In genomic region chr10:114631678-114632417, GRCh38 we compare ENCODE assay signal across 8 cellular contexts. TPM values are rescaled to one million over a fixed set of nuclear protein-coding genes. Genes with fewer than 3 reads are reported as not detected.
DNase-seq lines count a peak whose midpoint lies in the region; ATAC-seq and TF ChIP-seq lines count a peak whose summit lies in the region.

No MANE protein-coding gene starts in this region.

- no peak for TF ChIP-seq CTCF in gastroesophageal sphincter (IDR thresholded peaks at IDR 0.05)

- H2AFZ ChIP-seq in neuronal stem cell (ENCODE audit: low read length), result peak overlapping the region; percentile 89

- no peaks in the 10 kb centered on the region for H3K36me3 ChIP-seq in gastroesophageal sphincter
- no peaks in the 10 kb centered on the region for H3K36me3 ChIP-seq in neuronal stem cell (replicated peaks in 1 of 2; ENCODE audit: control insufficient read depth in 2 of 2, insufficient read depth in 2 of 2, low read length in 2 of 2)

- no peak overlapping the region for H2BK12ac ChIP-seq in neuronal stem cell (ENCODE audit: low read length)

- H3K9ac ChIP-seq in neuronal stem cell (ENCODE audit: low read depth, low read length, poor library complexity), result peak overlapping the region; percentile 18

- no peak overlapping the region for H2AK5ac ChIP-seq in neuronal stem cell (ENCODE audit: low read depth, low read length)

- H3K14ac ChIP-seq in neuronal stem cell (ENCODE audit: low read length), result no peak overlapping the region

- TF ChIP-seq POLR2A in gastroesophageal sphincter (IDR thresholded peaks at IDR 0.05), result peak; percentile 9 to 29

- H4K8ac ChIP-seq in neuronal stem cell (ENCODE audit: low read depth, low read length), result no peak overlapping the region

- H4K91ac ChIP-seq in neuronal stem cell (ENCODE audit: low read depth, low read length, poor library complexity), result no peak overlapping the region

- H3K27ac Mint-ChIP-seq in activated T-cell treated with anti-CD3 and anti-CD28 coated beads, Interleukin-2, amount 50 U/mL, for 72 hours, result no peak overlapping the region

- H2BK5ac ChIP-seq in neuronal stem cell (ENCODE audit: low read length), result no peak overlapping the region

- ATAC-seq in GM21529 (IDR thresholded peaks at IDR 0.05; ENCODE audit: unreplicated experiment) (peak; percentile 63), gastroesophageal sphincter (peak; percentile 42)
- peak; percentile 87 to 91 for ATAC-seq in activated T-cell treated with anti-CD3 and anti-CD28 coated beads, Interleukin-2, amount 50 U/mL, for 72 hours (replicated peaks in 1 of 2)

- no peak overlapping the region for H3K23ac ChIP-seq in neuronal stem cell (ENCODE audit: low read depth, low read length, poor library complexity)

- H3K4me1 Mint-ChIP-seq in activated T-cell treated with anti-CD3 and anti-CD28 coated beads, Interleukin-2, amount 50 U/mL, for 72 hours (ENCODE audit: low read depth), result peaks cover 24% of the 10 kb centered on the region

- no peaks in the 10 kb centered on the region for H3K36me3 Mint-ChIP-seq in activated T-cell treated with anti-CD3 and anti-CD28 coated beads, Interleukin-2, amount 50 U/mL, for 72 hours (ENCODE audit: insufficient read depth in 2 of 2)

- H2BK120ac ChIP-seq in neuronal stem cell (ENCODE audit: low read depth, low read length), result no peak overlapping the region

- 0 to 2% methylated on average over 8 to 38 of the region's 53 CpGs for whole genome bisulfite sequencing in gastroesophageal sphincter (ENCODE audit: low coverage in 1 of 2), 2 donors
- no CpG with 5 or more reads among the region's 53 CpGs for WGBS in neuronal stem cell (ENCODE audit: extremely low coverage in 2 of 2, insufficient read length in 2 of 2, insufficient replicate concordance in 1 of 2), 2 donors

- H2BK15ac ChIP-seq in neuronal stem cell (ENCODE audit: low read length), result no peak overlapping the region

- peak overlapping the region; percentile 78 for H3K4me2 ChIP-seq in neuronal stem cell (ENCODE audit: insufficient read depth, low read length, poor library complexity, severe bottlenecking)

- H3K18ac ChIP-seq in neuronal stem cell (ENCODE audit: low read length), result peak overlapping the region; percentile 66

- H3K27me3 Mint-ChIP-seq in activated T-cell treated with anti-CD3 and anti-CD28 coated beads, Interleukin-2, amount 50 U/mL, for 72 hours (ENCODE audit: low read depth), result peaks cover 49% of the 10 kb centered on the region

- DNase-seq in GM03348 (ENCODE audit: low spot score), result peak; percentile 72
- peak; percentile 43 for DNase-seq in LoVo (ENCODE audit: low spot score)
- DNase-seq in activated T-cell treated with anti-CD3 and anti-CD28 coated beads, Interleukin-2, amount 50 U/mL, for 72 hours, result peak; percentile 52 to 57
- peak; percentile 53 for DNase-seq in neuronal stem cell (ENCODE audit: low spot score)
- DNase-seq in COLO829 (ENCODE audit: low spot score), result no peak
- DNase-seq in central memory CD4-positive, alpha-beta T cell, result no peak

- H3K4ac ChIP-seq in neuronal stem cell (ENCODE audit: low read length), result no peak overlapping the region

- H3K4me1 ChIP-seq in gastroesophageal sphincter (peaks cover 7 to 60% (median 21%) of the 10 kb centered on the region in 3 donors), neuronal stem cell (ENCODE audit: control insufficient read depth in 2 of 2, insufficient read depth in 1 of 2, low read depth in 1 of 2, low read length in 2 of 2) (peaks cover 10 to 19% of the 10 kb centered on the region in 2 donors)

- H3K27ac ChIP-seq in gastroesophageal sphincter (peak overlapping the region; percentile 6 to 83 (median 76)), neuronal stem cell (replicated peaks; ENCODE audit: low read length) (no peak overlapping the region)

- H3K4me3 ChIP-seq in gastroesophageal sphincter (peak overlapping the region; percentile 57 to 61), neuronal stem cell (ENCODE audit: low read length in 2 of 2) (peak overlapping the region; percentile 45 to 79)

- H3K9me3 ChIP-seq in gastroesophageal sphincter, result no peaks in the 10 kb centered on the region
- H3K9me3 ChIP-seq in neuronal stem cell (replicated peaks in 1 of 2; ENCODE audit: control insufficient read depth in 2 of 2, insufficient read depth in 1 of 2, low read depth in 1 of 2, low read length in 2 of 2), result no peaks in the 10 kb centered on the region

- H3K9me3 Mint-ChIP-seq in activated T-cell treated with anti-CD3 and anti-CD28 coated beads, Interleukin-2, amount 50 U/mL, for 72 hours, result no peaks in the 10 kb centered on the region

- H3K27me3 ChIP-seq in gastroesophageal sphincter (peaks cover 17% of the 10 kb centered on the region), neuronal stem cell (ENCODE audit: control insufficient read depth in 3 of 3, insufficient read depth in 3 of 3, low read depth in 1 of 3, low read length in 3 of 3) (peaks cover 0 to 56% (median 8%) of the 10 kb centered on the region in 3 experiments)

- no peaks in the 10 kb centered on the region for H3K79me1 ChIP-seq in neuronal stem cell (ENCODE audit: low read depth, low read length)

- H3K4me3 Mint-ChIP-seq in activated T-cell treated with anti-CD3 and anti-CD28 coated beads, Interleukin-2, amount 50 U/mL, for 72 hours, result peak overlapping the region; percentile 90 to 92

- no peak for TF ChIP-seq EP300 in gastroesophageal sphincter (IDR thresholded peaks at IDR 0.05)

RNA-seq across cellular contexts. Expression of gene ABLIM1, which starts 26.2 kb away (rescaled TPM):
- 100 to 1,000 TPM; 186 to 219 TPM for total RNA-seq in activated T-cell treated with anti-CD3 and anti-CD28 coated beads, Interleukin-2, amount 50 U/mL, for 72 hours
- 100 to 1,000 TPM in 2 of 4 donors, 10 to 100 TPM in 2; 75.2 to 172 (median 110) TPM for total RNA-seq in gastroesophageal sphincter
- polyA plus RNA-seq in neuronal stem cell (2013, experiment 1 of 2), result 31.9 TPM
- 29.4 TPM for polyA plus RNA-seq in neuronal stem cell (2013, experiment 2 of 2)

Comparison
In these comparisons a context has a peak if more than half of its experiments do, and no peak if none do; other contexts are left out.
1. DNase-seq: peak in GM03348 (single experiment), LoVo (single experiment), activated T-cell treated with anti-CD3 and anti-CD28 coated beads, Interleukin-2, amount 50 U/mL, for 72 hours (2 of 2) and neuronal stem cell (single experiment); none in COLO829 (single experiment) and central memory CD4-positive, alpha-beta T cell (single experiment).
2. Peak in every context shown above with its lines, with median percentiles within 50 percentile points of each other: ATAC-seq.